8 cellular contexts compared by ENCODE assay signal in genomic region chr1:40848530-40849189, GRCh38. TPM values are rescaled to one million over a fixed set of nuclear protein-coding genes. Genes with fewer than 3 reads are reported as not detected.
A peak's percentile ranks its signal among the peaks of the same experiment; 100 is the strongest.
DNase-seq lines count a peak whose midpoint lies in the region; ATAC-seq and TF ChIP-seq lines count a peak whose summit lies in the region.

No MANE protein-coding gene starts in this region.

- no peak overlapping the region for H3K27ac Mint-ChIP-seq in chondrocyte (ENCODE audit: unreplicated experiment)

- H3K27me3 ChIP-seq in NT2/D1 (ENCODE audit: insufficient read depth, insufficient read length), result peaks cover 12% of the 10 kb centered on the region
- no peaks in the 10 kb centered on the region for H3K27me3 ChIP-seq in right lobe of liver

- WGBS in right lobe of liver (ENCODE audit: insufficient coverage, low coverage, low lambda C conversion rate, missing lambda C conversion rate), result 14% methylated on average over 6 of the region's 6 CpGs

- DNase-seq in DMS153 (lab: John Stamatoyannopoulos, UW) (peak; percentile 90), HuH-7 (ENCODE audit: low spot score) (peak; percentile 86), NT2/D1 (ENCODE audit: low read depth, low spot score) (peak; percentile 71), chondrocyte (ENCODE audit: low spot score) (no peak), right lobe of liver (peak; percentile 62 to 80 (median 79))
- DNase-seq in activated CD4-positive, CD25-positive, alpha-beta regulatory T cell treated with anti-CD3 and anti-CD28 coated beads, Interleukin-2, amount 50 U/mL, for 72 hours, result no peak

- no peaks in the 10 kb centered on the region for H3K9me3 ChIP-seq in NT2/D1 (ENCODE audit: insufficient read depth, low read length)
- no peaks in the 10 kb centered on the region for H3K9me3 ChIP-seq in right lobe of liver

- H3K4me3 ChIP-seq in NT2/D1 (ENCODE audit: insufficient read length, low read depth) (no peak overlapping the region), right lobe of liver (no peak overlapping the region)

- H3K4me3 Mint-ChIP-seq in chondrocyte (ENCODE audit: unreplicated experiment), result no peak overlapping the region

- TF ChIP-seq POLR2A in right lobe of liver (IDR thresholded peaks at IDR 0.05), result no peak

- H3K27me3 Mint-ChIP-seq in chondrocyte (ENCODE audit: low read depth), result no peaks in the 10 kb centered on the region

- TF ChIP-seq CTCF in chondrocyte (IDR thresholded peaks at IDR 0.05) (peak; percentile 91), right lobe of liver (IDR thresholded peaks at IDR 0.05) (peak; percentile 76 to 94 (median 91))

- H3K4me1 ChIP-seq in NT2/D1 (ENCODE audit: insufficient read depth, insufficient read length) (no peaks in the 10 kb centered on the region), right lobe of liver (peaks cover 0 to 6% (median 3%) of the 10 kb centered on the region in 4 donors)

- H3K36me3 Mint-ChIP-seq in chondrocyte (ENCODE audit: low read depth), result no peaks in the 10 kb centered on the region

- H3K36me3 ChIP-seq in NT2/D1 (ENCODE audit: insufficient read depth, insufficient read length, low read length) (no peaks in the 10 kb centered on the region), right lobe of liver (no peaks in the 10 kb centered on the region)

- ATAC-seq in right lobe of liver, result peak; percentile 91 to 96 (median 96)
- ATAC-seq in GM18498 (IDR thresholded peaks at IDR 0.05; ENCODE audit: unreplicated experiment), result no peak
- ATAC-seq in HG03571 (IDR thresholded peaks at IDR 0.05; ENCODE audit: unreplicated experiment), result no peak

- intact Hi-C loops in right lobe of liver (cut with DNase I), result loop anchor here (5.0 to 10.0 kb wide), 3 partner anchors 104 to 214 kb away; no protein-coding TSS in a partner anchor

- no peak overlapping the region for H3K27ac ChIP-seq in right lobe of liver

- H3K9ac ChIP-seq in NT2/D1 (ENCODE audit: insufficient read length, low read depth), result no peak overlapping the region

- H3K9me3 Mint-ChIP-seq in chondrocyte (ENCODE audit: low read depth), result no peaks in the 10 kb centered on the region

- peaks cover 6% of the 10 kb centered on the region for H3K4me1 Mint-ChIP-seq in chondrocyte (ENCODE audit: low read depth)

RNA-seq across cellular contexts. Expression of gene CITED4, which starts 13.5 kb away (rescaled TPM):
- total RNA-seq in chondrocyte (12.4 to 30.5 TPM (median 30.1 TPM) in 3 replicates), right lobe of liver (100 to 1,000 TPM in 1 of 6 experiments, 10 to 100 TPM in 5; 19.0 to 116 (median 25.8) TPM)

Comparison
In these comparisons a context has a peak if more than half of its experiments do, and no peak if none do; other contexts are left out.
1. DNase-seq: peak in DMS153 (single experiment), HuH-7 (single experiment), NT2/D1 (single experiment) and right lobe of liver (3 of 3); none in chondrocyte (single experiment) and activated CD4-positive, CD25-positive, alpha-beta regulatory T cell treated with anti-CD3 and anti-CD28 coated beads, Interleukin-2, amount 50 U/mL, for 72 hours (single experiment).
2. ATAC-seq: peak in right lobe of liver (4 of 4); none in GM18498 (single experiment) and HG03571 (single experiment).